ENCODE assay signal across 1 cellular context in the genomic region with DNA sequence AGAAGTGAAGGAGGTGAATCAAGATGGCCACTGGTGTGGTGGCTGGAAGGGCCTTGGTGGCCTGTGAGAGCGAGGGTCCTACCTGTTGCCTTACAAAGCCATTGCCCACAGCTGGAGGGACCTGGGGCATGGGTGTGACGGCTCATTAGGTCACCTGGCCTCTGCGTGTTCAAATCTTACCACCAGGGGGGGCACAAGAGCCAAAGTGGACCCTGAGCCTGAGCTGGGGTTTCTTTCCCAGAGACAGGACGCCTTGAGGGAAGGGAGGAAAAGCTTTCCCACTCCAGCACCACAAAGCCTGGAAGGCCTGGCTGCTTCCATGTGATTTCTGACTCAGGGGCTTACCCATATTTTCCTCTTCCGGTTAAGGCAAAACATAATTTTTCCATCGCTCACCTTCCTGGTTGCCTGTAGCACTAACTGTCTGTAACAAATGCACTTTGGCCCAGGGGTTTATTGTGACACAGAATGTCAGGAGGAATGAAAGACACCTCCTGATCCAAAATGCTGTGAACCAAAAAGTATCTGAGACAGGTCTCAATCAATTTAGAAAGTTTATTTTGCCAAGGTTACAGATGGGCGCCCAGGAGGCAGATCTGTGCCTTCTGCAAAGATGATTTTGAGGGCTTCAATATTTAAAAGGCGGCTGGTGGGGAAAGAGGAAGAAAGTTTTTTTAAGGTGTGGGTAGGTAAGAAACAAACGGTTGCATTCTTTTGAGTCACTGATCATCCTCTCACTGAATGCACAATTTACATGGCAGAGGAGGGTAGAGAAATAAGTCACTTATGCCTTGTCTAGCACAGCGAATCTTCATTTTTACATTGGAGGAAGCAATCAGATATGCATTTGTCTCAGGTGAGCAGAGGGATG.
TF ChIP-seq lines count a peak whose summit lies in the region.

No MANE protein-coding gene starts in this region.

TF ChIP-seq in GM12878, 131 proteins besides CTCF, POLR2A, EP300 and RAD21 (continued from another document):
- TF ChIP-seq, protein P1, sequence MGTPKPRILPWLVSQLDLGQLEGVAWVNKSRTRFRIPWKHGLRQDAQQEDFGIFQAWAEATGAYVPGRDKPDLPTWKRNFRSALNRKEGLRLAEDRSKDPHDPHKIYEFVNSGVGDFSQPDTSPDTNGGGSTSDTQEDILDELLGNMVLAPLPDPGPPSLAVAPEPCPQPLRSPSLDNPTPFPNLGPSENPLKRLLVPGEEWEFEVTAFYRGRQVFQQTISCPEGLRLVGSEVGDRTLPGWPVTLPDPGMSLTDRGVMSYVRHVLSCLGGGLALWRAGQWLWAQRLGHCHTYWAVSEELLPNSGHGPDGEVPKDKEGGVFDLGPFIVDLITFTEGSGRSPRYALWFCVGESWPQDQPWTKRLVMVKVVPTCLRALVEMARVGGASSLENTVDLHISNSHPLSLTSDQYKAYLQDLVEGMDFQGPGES (IDR thresholded peaks at IDR 0.05), result no peak
- TF ChIP-seq SMC3 (IDR thresholded peaks at IDR 0.05; ENCODE audit: borderline replicate concordance, low read length) (peak; percentile 93), ZNF207 (IDR thresholded peaks at IDR 0.05; ENCODE audit: borderline replicate concordance) (no peak), SP1 (IDR thresholded peaks at IDR 0.05; ENCODE audit: low read depth, low read length) (no peak), PAX5 (IDR thresholded peaks at IDR 0.05; ENCODE audit: borderline replicate concordance, low read depth, low read length) (no peak), BMI1 (IDR thresholded peaks at IDR 0.05; ENCODE audit: borderline replicate concordance) (no peak), RB1 (IDR thresholded peaks at IDR 0.05; ENCODE audit: borderline replicate concordance) (0 out of 2 replicates have a peak, but pooled peaks have one; percentile 50), FOS (IDR thresholded peaks at IDR 0.05; ENCODE audit: borderline replicate concordance, extremely low read depth, insufficient read length) (no peak), NR2C1 (IDR thresholded peaks at IDR 0.05) (no peak), CHD4 (IDR thresholded peaks at IDR 0.05) (no peak), YBX1 (IDR thresholded peaks at IDR 0.05) (no peak), FOXM1 (IDR thresholded peaks at IDR 0.05; ENCODE audit: low read depth, low read length) (no peak), POLR2AphosphoS5 (IDR thresholded peaks at IDR 0.05; ENCODE audit: low read length) (no peak), CREB1 (IDR thresholded peaks at IDR 0.05; ENCODE audit: low read depth) (no peak), EGR1 (IDR thresholded peaks at IDR 0.05; ENCODE audit: borderline replicate concordance in 1 of 2, low read depth in 2 of 2, low read length in 2 of 2) (no peak), TCF7 (IDR thresholded peaks at IDR 0.05; ENCODE audit: borderline replicate concordance) (no peak)
- TF ChIP-seq, protein P2, sequence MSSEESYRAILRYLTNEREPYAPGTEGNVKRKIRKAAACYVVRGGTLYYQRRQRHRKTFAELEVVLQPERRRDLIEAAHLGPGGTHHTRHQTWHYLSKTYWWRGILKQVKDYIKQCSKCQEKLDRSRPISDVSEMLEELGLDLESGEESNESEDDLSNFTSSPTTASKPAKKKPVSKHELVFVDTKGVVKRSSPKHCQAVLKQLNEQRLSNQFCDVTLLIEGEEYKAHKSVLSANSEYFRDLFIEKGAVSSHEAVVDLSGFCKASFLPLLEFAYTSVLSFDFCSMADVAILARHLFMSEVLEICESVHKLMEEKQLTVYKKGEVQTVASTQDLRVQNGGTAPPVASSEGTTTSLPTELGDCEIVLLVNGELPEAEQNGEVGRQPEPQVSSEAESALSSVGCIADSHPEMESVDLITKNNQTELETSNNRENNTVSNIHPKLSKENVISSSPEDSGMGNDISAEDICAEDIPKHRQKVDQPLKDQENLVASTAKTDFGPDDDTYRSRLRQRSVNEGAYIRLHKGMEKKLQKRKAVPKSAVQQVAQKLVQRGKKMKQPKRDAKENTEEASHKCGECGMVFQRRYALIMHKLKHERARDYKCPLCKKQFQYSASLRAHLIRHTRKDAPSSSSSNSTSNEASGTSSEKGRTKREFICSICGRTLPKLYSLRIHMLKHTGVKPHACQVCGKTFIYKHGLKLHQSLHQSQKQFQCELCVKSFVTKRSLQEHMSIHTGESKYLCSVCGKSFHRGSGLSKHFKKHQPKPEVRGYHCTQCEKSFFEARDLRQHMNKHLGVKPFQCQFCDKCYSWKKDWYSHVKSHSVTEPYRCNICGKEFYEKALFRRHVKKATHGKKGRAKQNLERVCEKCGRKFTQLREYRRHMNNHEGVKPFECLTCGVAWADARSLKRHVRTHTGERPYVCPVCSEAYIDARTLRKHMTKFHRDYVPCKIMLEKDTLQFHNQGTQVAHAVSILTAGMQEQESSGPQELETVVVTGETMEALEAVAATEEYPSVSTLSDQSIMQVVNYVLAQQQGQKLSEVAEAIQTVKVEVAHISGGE (CRISPR knock-in tag; IDR thresholded peaks at IDR 0.05), result no peak
- TF ChIP-seq, protein P3, sequence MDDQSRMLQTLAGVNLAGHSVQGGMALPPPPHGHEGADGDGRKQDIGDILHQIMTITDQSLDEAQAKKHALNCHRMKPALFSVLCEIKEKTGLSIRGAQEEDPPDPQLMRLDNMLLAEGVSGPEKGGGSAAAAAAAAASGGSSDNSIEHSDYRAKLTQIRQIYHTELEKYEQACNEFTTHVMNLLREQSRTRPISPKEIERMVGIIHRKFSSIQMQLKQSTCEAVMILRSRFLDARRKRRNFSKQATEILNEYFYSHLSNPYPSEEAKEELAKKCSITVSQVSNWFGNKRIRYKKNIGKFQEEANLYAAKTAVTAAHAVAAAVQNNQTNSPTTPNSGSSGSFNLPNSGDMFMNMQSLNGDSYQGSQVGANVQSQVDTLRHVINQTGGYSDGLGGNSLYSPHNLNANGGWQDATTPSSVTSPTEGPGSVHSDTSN (IDR thresholded peaks at IDR 0.05; ENCODE audit: insufficient replicate concordance, low read depth, low read length), result no peak
- TF ChIP-seq, protein P4, sequence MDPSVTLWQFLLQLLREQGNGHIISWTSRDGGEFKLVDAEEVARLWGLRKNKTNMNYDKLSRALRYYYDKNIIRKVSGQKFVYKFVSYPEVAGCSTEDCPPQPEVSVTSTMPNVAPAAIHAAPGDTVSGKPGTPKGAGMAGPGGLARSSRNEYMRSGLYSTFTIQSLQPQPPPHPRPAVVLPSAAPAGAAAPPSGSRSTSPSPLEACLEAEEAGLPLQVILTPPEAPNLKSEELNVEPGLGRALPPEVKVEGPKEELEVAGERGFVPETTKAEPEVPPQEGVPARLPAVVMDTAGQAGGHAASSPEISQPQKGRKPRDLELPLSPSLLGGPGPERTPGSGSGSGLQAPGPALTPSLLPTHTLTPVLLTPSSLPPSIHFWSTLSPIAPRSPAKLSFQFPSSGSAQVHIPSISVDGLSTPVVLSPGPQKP (IDR thresholded peaks at IDR 0.05; ENCODE audit: low read depth, low read length), result no peak
- TF ChIP-seq, protein P5, sequence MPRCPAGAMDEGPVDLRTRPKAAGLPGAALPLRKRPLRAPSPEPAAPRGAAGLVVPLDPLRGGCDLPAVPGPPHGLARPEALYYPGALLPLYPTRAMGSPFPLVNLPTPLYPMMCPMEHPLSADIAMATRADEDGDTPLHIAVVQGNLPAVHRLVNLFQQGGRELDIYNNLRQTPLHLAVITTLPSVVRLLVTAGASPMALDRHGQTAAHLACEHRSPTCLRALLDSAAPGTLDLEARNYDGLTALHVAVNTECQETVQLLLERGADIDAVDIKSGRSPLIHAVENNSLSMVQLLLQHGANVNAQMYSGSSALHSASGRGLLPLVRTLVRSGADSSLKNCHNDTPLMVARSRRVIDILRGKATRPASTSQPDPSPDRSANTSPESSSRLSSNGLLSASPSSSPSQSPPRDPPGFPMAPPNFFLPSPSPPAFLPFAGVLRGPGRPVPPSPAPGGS (IDR thresholded peaks at IDR 0.05; ENCODE audit: borderline replicate concordance, insufficient read depth, low read depth, low read length, poor library complexity, severe bottlenecking), result no peak
